ENCODE assay signal across 2 cellular contexts in the genomic region with DNA sequence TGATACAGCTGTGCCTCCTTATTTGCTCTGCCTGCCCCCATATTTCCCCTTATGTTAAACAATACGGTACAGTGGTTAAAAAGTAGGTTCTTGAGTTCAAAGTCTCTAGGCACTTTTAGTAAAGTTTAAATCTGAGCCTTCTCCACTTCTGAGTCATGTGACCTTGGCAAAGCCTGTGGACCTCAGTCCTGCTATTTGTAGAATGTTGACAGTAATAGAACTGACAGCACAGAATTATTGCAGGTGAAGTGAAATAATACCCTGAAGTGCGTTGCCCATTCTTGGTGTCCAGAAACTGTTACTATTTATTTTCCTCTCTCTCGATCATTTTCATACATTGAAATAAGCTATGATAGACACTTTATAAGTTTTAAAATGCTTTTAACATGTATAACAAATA.
TF ChIP-seq lines count a peak whose summit lies in the region.

No MANE protein-coding gene starts in this region.

TF ChIP-seq in SK-N-SH, 30 proteins besides CTCF, POLR2A, EP300 and RAD21:
- TF ChIP-seq, protein P1, sequence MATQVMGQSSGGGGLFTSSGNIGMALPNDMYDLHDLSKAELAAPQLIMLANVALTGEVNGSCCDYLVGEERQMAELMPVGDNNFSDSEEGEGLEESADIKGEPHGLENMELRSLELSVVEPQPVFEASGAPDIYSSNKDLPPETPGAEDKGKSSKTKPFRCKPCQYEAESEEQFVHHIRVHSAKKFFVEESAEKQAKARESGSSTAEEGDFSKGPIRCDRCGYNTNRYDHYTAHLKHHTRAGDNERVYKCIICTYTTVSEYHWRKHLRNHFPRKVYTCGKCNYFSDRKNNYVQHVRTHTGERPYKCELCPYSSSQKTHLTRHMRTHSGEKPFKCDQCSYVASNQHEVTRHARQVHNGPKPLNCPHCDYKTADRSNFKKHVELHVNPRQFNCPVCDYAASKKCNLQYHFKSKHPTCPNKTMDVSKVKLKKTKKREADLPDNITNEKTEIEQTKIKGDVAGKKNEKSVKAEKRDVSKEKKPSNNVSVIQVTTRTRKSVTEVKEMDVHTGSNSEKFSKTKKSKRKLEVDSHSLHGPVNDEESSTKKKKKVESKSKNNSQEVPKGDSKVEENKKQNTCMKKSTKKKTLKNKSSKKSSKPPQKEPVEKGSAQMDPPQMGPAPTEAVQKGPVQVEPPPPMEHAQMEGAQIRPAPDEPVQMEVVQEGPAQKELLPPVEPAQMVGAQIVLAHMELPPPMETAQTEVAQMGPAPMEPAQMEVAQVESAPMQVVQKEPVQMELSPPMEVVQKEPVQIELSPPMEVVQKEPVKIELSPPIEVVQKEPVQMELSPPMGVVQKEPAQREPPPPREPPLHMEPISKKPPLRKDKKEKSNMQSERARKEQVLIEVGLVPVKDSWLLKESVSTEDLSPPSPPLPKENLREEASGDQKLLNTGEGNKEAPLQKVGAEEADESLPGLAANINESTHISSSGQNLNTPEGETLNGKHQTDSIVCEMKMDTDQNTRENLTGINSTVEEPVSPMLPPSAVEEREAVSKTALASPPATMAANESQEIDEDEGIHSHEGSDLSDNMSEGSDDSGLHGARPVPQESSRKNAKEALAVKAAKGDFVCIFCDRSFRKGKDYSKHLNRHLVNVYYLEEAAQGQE (IDR thresholded peaks at IDR 0.05; ENCODE audit: low read depth, low read length): no peak
- TF ChIP-seq TCF12 (IDR thresholded peaks at IDR 0.05) (peak; percentile 47; the same call in 1 of the 2 replicates), SIN3A (IDR thresholded peaks at IDR 0.05; ENCODE audit: borderline replicate concordance, low read depth, low read length) (no peak), POLR2AphosphoS5 (IDR thresholded peaks at IDR 0.05; ENCODE audit: low read depth, low read length) (no peak), MEF2A (IDR thresholded peaks at IDR 0.05; ENCODE audit: borderline replicate concordance, low read depth) (no peak), PBX3 (IDR thresholded peaks at IDR 0.05) (peak; percentile 64), CHD2 (IDR thresholded peaks at IDR 0.05; ENCODE audit: low read length, partially characterized antibody) (no peak), EZH2phosphoT487 (IDR thresholded peaks at IDR 0.05; ENCODE audit: borderline replicate concordance, low read depth) (no peak), TAF1 (IDR thresholded peaks at IDR 0.05; ENCODE audit: borderline replicate concordance, low read depth, low read length) (no peak), TEAD4 (IDR thresholded peaks at IDR 0.05; ENCODE audit: borderline replicate concordance, insufficient read depth) (no peak), RFX5 (IDR thresholded peaks at IDR 0.05; ENCODE audit: low read length) (no peak), RCOR1 (IDR thresholded peaks at IDR 0.05; ENCODE audit: low read length) (no peak), YY1 (IDR thresholded peaks at IDR 0.05; ENCODE audit: low read depth) (no peak), NFIC (IDR thresholded peaks at IDR 0.05; ENCODE audit: borderline replicate concordance) (no peak), SMC3 (IDR thresholded peaks at IDR 0.05; ENCODE audit: low read depth, low read length) (no peak), GATA2 (CRISPR knock-in tag; IDR thresholded peaks at IDR 0.05) (no peak), FOSL2 (IDR thresholded peaks at IDR 0.05; ENCODE audit: borderline replicate concordance, low read depth) (no peak), IRF3 (IDR thresholded peaks at IDR 0.05; ENCODE audit: low read depth, low read length) (no peak), JUND (IDR thresholded peaks at IDR 0.05) (no peak)
- TF ChIP-seq, protein P2, sequence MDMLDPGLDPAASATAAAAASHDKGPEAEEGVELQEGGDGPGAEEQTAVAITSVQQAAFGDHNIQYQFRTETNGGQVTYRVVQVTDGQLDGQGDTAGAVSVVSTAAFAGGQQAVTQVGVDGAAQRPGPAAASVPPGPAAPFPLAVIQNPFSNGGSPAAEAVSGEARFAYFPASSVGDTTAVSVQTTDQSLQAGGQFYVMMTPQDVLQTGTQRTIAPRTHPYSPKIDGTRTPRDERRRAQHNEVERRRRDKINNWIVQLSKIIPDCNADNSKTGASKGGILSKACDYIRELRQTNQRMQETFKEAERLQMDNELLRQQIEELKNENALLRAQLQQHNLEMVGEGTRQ (IDR thresholded peaks at IDR 0.05; ENCODE audit: borderline replicate concordance, low read depth, low read length): no peak
- TF ChIP-seq, protein P3, sequence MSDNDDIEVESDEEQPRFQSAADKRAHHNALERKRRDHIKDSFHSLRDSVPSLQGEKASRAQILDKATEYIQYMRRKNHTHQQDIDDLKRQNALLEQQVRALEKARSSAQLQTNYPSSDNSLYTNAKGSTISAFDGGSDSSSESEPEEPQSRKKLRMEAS (IDR thresholded peaks at IDR 0.05; ENCODE audit: low read depth): no peak
- TF ChIP-seq, protein P4, sequence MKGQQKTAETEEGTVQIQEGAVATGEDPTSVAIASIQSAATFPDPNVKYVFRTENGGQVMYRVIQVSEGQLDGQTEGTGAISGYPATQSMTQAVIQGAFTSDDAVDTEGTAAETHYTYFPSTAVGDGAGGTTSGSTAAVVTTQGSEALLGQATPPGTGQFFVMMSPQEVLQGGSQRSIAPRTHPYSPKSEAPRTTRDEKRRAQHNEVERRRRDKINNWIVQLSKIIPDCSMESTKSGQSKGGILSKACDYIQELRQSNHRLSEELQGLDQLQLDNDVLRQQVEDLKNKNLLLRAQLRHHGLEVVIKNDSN (IDR thresholded peaks at IDR 0.05; ENCODE audit: borderline replicate concordance, low read depth): peak; percentile 74; the same call in 1 of the 2 replicates

TF ChIP-seq in SK-N-SH treated with all-trans-retinoic acid at 6 μM for 48 hours, 23 proteins besides CTCF, POLR2A, EP300 and RAD21 (continued from another document):
- TF ChIP-seq, protein P5, sequence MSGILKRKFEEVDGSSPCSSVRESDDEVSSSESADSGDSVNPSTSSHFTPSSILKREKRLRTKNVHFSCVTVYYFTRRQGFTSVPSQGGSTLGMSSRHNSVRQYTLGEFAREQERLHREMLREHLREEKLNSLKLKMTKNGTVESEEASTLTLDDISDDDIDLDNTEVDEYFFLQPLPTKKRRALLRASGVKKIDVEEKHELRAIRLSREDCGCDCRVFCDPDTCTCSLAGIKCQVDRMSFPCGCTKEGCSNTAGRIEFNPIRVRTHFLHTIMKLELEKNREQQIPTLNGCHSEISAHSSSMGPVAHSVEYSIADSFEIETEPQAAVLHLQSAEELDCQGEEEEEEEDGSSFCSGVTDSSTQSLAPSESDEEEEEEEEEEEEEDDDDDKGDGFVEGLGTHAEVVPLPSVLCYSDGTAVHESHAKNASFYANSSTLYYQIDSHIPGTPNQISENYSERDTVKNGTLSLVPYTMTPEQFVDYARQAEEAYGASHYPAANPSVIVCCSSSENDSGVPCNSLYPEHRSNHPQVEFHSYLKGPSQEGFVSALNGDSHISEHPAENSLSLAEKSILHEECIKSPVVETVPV (CRISPR knock-in tag; IDR thresholded peaks at IDR 0.05): no peak
- no peak for TF ChIP-seq SNAI2 (CRISPR knock-in tag; IDR thresholded peaks at IDR 0.05)
- no peak for TF ChIP-seq TOX (CRISPR knock-in tag; IDR thresholded peaks at IDR 0.05; ENCODE audit: borderline replicate concordance)
- TF ChIP-seq ZNF565 (CRISPR knock-in tag; conservative IDR thresholded peaks at IDR 0.05; ENCODE audit: low read depth): no peak
